Comparison of ENCODE assay signal across 10 cellular contexts in genomic region chr12:96989916-96990315, GRCh38.
DNase-seq lines count a peak whose midpoint lies in the region; ATAC-seq, FAIRE-seq and TF ChIP-seq lines count a peak whose summit lies in the region.
"Had no signal": no experiment of that assay in that cellular context is flagged by ENCODE, and none has a peak within 500 bp of the region (broad histone marks: within the 10 kb centered on the region; RNA-seq: fewer than 3 reads in every experiment).

No MANE protein-coding gene starts in this region.

- no peaks in the 10 kb centered on the region for H3K9me3 ChIP-seq in endothelial cell of umbilical vein (replicated peaks; ENCODE audit: control insufficient read depth, insufficient read depth, low read length)

- no peaks in the 10 kb centered on the region for H3K79me2 ChIP-seq in endothelial cell of umbilical vein (ENCODE audit: control insufficient read depth, insufficient read depth, low read length)

- TF ChIP-seq CTCF in 22Rv1 (IDR thresholded peaks at IDR 0.05) (peak; percentile 75), GM12865 (IDR thresholded peaks at IDR 0.05; ENCODE audit: insufficient read depth, low read depth, low read length, missing control alignments) (peak; percentile 34), endothelial cell of umbilical vein (IDR thresholded peaks at IDR 0.05; ENCODE audit: extremely low read depth in 1 of 2, insufficient read depth in 1 of 2, low read depth in 1 of 2, low read length in 2 of 2) (peak; percentile 38 to 40)

- no peak for TF ChIP-seq POLR2A in endothelial cell of umbilical vein (IDR thresholded peaks at IDR 0.05; ENCODE audit: low read depth, low read length)
- no peak for TF ChIP-seq POLR2A in GM18505 (IDR thresholded peaks at IDR 0.05; ENCODE audit: borderline replicate concordance, extremely low read depth, insufficient read depth, insufficient read length)

- POLR2A ChIA-PET in endothelial cell of umbilical vein (lab: Charles Lee): no interaction called here

- dilution Hi-C loops in endothelial cell of umbilical vein (cut with MboI; ENCODE audit: extremely low pct_ligation_motif_present, low sequenced_read_pairs): no loop called here

- BruUV-seq in endothelial cell of umbilical vein (replicated peaks; lab: Mats Ljungman, UMichigan): no TSS peak

- no peak overlapping the region for H3K4me2 ChIP-seq in endothelial cell of umbilical vein (ENCODE audit: insufficient read depth, low read length)

- H3K4me1 ChIP-seq in endothelial cell of umbilical vein (ENCODE audit: control insufficient read depth, extremely low read depth, insufficient read depth, low read length): peaks cover 7% of the 10 kb centered on the region

- intact Hi-C loops in endothelial cell of umbilical vein (cut with micrococcal nuclease): loop anchor here (1.0 to 2.0 kb wide), 3 partner anchors 318 to 1383 kb away; no protein-coding TSS in a partner anchor

- no peaks in the 10 kb centered on the region for H3K36me3 ChIP-seq in endothelial cell of umbilical vein (ENCODE audit: control insufficient read depth in 2 of 2, extremely low read depth in 1 of 2, insufficient read depth in 2 of 2, low read length in 2 of 2)

- H3K27ac ChIP-seq in 22Rv1 (no peak overlapping the region), endothelial cell of umbilical vein (ENCODE audit: insufficient read depth, low read depth, low read length) (no peak overlapping the region)

- H3K4me3 ChIP-seq in GM12865 (ENCODE audit: low read depth, low read length) (no peak overlapping the region), endothelial cell of umbilical vein (replicated peaks in 1 of 3; ENCODE audit: insufficient read depth in 1 of 3, low read depth in 1 of 3, low read length in 3 of 3) (no peak overlapping the region)

- CTCF ChIA-PET in endothelial cell of umbilical vein (lab: Charles Lee): interaction anchor here (1.2 to 5.2 kb wide), 9 partner anchors 317 to 1409 kb away, joined by 4 to 30 read pairs (median 9); no protein-coding TSS in a partner anchor

- H3K9me1 ChIP-seq in endothelial cell of umbilical vein (replicated peaks; ENCODE audit: control insufficient read depth, extremely low read depth, insufficient read depth, low read length): no peaks in the 10 kb centered on the region

- peak; percentile 64 for FAIRE-seq in endothelial cell of umbilical vein (lab: Jason Lieb, UNC)

- peak; percentile 71 for DNase-seq in GM12865 (ENCODE audit: low read depth)
- DNase-seq in NCI-H524 treated with DMSO at 0.1 percent for 48 hours (lab: John Stamatoyannopoulos, UW): peak; percentile 5
- peak; percentile 42 for DNase-seq in endothelial cell of umbilical vein (ENCODE audit: low read depth, low spot score)
- DNase-seq: nucleus accumbens; stimulated activated naive CD4-positive, alpha-beta T cell had no signal

- H3K9ac ChIP-seq in endothelial cell of umbilical vein (replicated peaks; ENCODE audit: extremely low read depth, insufficient read depth, low read length): no peak overlapping the region

- H4K20me1 ChIP-seq in endothelial cell of umbilical vein (replicated peaks; ENCODE audit: control insufficient read depth, extremely low read depth, insufficient read depth, low read length): no peaks in the 10 kb centered on the region

- H3K27me3 ChIP-seq in endothelial cell of umbilical vein (ENCODE audit: control insufficient read depth in 2 of 2, insufficient read depth in 2 of 2, low read length in 2 of 2): peaks cover 20 to 46% of the 10 kb centered on the region in 2 experiments

- no peak overlapping the region for H2AFZ ChIP-seq in endothelial cell of umbilical vein (ENCODE audit: low read depth, low read length)

- ATAC-seq in HG02623 (IDR thresholded peaks at IDR 0.05; ENCODE audit: unreplicated experiment) (no peak), GM21786 (IDR thresholded peaks at IDR 0.05; ENCODE audit: unreplicated experiment) (no peak), HG03045 (IDR thresholded peaks at IDR 0.05; ENCODE audit: unreplicated experiment) (no peak), GM18505 (IDR thresholded peaks at IDR 0.05; ENCODE audit: unreplicated experiment) (no peak)

TF ChIP-seq in endothelial cell of umbilical vein, 7 proteins besides CTCF, POLR2A, EP300 and RAD21:
- TF ChIP-seq FOS (IDR thresholded peaks at IDR 0.05; ENCODE audit: borderline replicate concordance, insufficient read depth, low read length): no peak
- TF ChIP-seq JUN (IDR thresholded peaks at IDR 0.05; ENCODE audit: borderline replicate concordance, insufficient read depth, insufficient read length, low read depth): no peak
- no peak for TF ChIP-seq POLR2AphosphoS5 (IDR thresholded peaks at IDR 0.05; ENCODE audit: insufficient read depth, low read depth, low read length)
- TF ChIP-seq MAX (IDR thresholded peaks at IDR 0.05; ENCODE audit: insufficient read depth, insufficient read length): no peak
- no peak for TF ChIP-seq EZH2 (IDR thresholded peaks at IDR 0.05; ENCODE audit: borderline replicate concordance, low read depth, low read length, severe bottlenecking)
- TF ChIP-seq MYC (IDR thresholded peaks at IDR 0.05; ENCODE audit: low read depth, low read length): no peak

Comparison
In these comparisons a context has a peak if more than half of its experiments do, and no peak if none do; other contexts are left out.
1. DNase-seq: peak in every context shown above with its lines; median percentile 71 in GM12865; 42 in endothelial cell of umbilical vein; 5 in NCI-H524 treated with DMSO at 0.1 percent for 48 hours.